19 cellular contexts compared by ENCODE assay signal in the genomic region with DNA sequence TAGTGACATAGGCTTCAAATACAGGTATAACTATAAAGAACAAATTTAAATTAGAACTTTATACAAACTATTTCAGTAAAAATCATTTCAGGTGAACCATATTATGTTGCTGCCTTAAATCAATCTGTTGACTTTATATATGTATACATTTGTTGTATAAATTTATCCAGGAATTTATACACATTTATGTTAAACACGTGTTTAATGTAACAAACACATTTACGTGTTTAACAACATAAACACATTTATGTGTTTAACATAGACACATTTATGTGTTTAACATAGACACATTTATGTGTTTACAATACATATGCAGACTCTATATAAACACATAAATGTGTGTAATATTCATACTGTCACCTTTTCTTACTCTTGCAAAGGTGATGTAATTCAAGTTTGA.
"Had no signal": no experiment of that assay in that cellular context is flagged by ENCODE, and none has a peak within 500 bp of the region (broad histone marks: within the 10 kb centered on the region; RNA-seq: fewer than 3 reads in every experiment).

No MANE protein-coding gene starts in this region.

- H3K4me3 Mint-ChIP-seq: naive thymus-derived CD4-positive, alpha-beta T cell; nephron progenitor cell; stimulated activated naive B cell treated with anti-CD40 and anti-IgM and Interleukin-4, amounts not matched to agents 10 μg/mL and 1 μg/mL and 100 μg/mL, for 72 hours had no signal

- H3K27ac Mint-ChIP-seq: nephron progenitor cell; stimulated activated naive B cell treated with anti-CD40 and anti-IgM and Interleukin-4, amounts not matched to agents 10 μg/mL and 1 μg/mL and 100 μg/mL, for 72 hours had no signal

- FAIRE-seq: endometrium, keratinocyte had no signal

- ATAC-seq: esophagus mucosa; gastrocnemius medialis; heart right ventricle; left cardiac atrium; naive thymus-derived CD4-positive, alpha-beta T cell; psoas muscle; right lobe of liver; stimulated activated naive B cell treated with anti-CD40 and anti-IgM and Interleukin-4, amounts not matched to agents 10 μg/mL and 1 μg/mL and 100 μg/mL, for 72 hours had no signal

- DNase-seq: effector memory CD4-positive, alpha-beta T cell; gastrocnemius medialis; heart right ventricle; left cardiac atrium; mammary epithelial cell; naive thymus-derived CD4-positive, alpha-beta T cell; nephron progenitor cell; psoas muscle; retina; right lobe of liver; spleen; stimulated activated CD4-positive, alpha-beta T cell treated with anti-CD3 and anti-CD28 coated beads, Interleukin-15, amount 100 ng/mL, for 24 hours; stimulated activated CD4-positive, alpha-beta T cell treated with anti-CD3 and anti-CD28 coated beads, Interleukin-1b, Interleukin-23, amount 100 ng/mL, for 48 hours; stimulated activated CD4-positive, alpha-beta T cell treated with anti-CD3 and anti-CD28 coated beads, Interleukin-4, amount 100 ng/mL, for 4 hours; stimulated activated naive B cell treated with anti-CD40 and anti-IgM and Interleukin-4, amounts not matched to agents 10 μg/mL and 1 μg/mL and 100 μg/mL, for 72 hours; trophoblast cell had no signal

- H3K27me3 Mint-ChIP-seq: naive thymus-derived CD4-positive, alpha-beta T cell; stimulated activated naive B cell treated with anti-CD40 and anti-IgM and Interleukin-4, amounts not matched to agents 10 μg/mL and 1 μg/mL and 100 μg/mL, for 72 hours had no signal
